ENCODE assay signal across 20 cellular contexts in genomic region chr6:71584712-71585436, GRCh38.
A peak's percentile ranks its signal among the peaks of the same experiment; 100 is the strongest.
DNase-seq lines count a peak whose midpoint lies in the region; ATAC-seq and TF ChIP-seq lines count a peak whose summit lies in the region.
"Had no signal": no experiment of that assay in that cellular context is flagged by ENCODE, and none has a peak within 500 bp of the region (broad histone marks: within the 10 kb centered on the region; RNA-seq: fewer than 3 reads in every experiment).

No MANE protein-coding gene starts in this region.

- H4K8ac ChIP-seq in H9 (replicated peaks; ENCODE audit: insufficient read length, low read depth, low read length), result no peak overlapping the region
- H4K8ac ChIP-seq in neuronal stem cell (ENCODE audit: low read depth, low read length), result no peak overlapping the region

- H3K23me2 ChIP-seq in H9 (ENCODE audit: insufficient read length, low read depth, low read length, poor library complexity, severe bottlenecking), result no peaks in the 10 kb centered on the region

- H2AK5ac ChIP-seq in H9 (ENCODE audit: insufficient read length, low read length), result no peak overlapping the region
- H2AK5ac ChIP-seq in neuronal stem cell (ENCODE audit: low read depth, low read length), result no peak overlapping the region

- TF ChIP-seq CTCF in H9 (conservative IDR thresholded peaks at IDR 0.05) (no peak), upper lobe of right lung (IDR thresholded peaks at IDR 0.05) (no peak)
- TF ChIP-seq CTCF in CD4-positive, alpha-beta T cell (IDR thresholded peaks at IDR 0.05), result no peak

- no peaks in the 10 kb centered on the region; a peak in 1 of 5 replicates for H3K9me3 Mint-ChIP-seq in H9
- H3K9me3 Mint-ChIP-seq in CD4-positive, alpha-beta T cell, result peaks cover 2% of the 10 kb centered on the region
- H3K9me3 Mint-ChIP-seq: GM23338, HFFc6, IgD-negative memory B cell had no signal

- peak overlapping the region in 2 of 3 experiments; percentile 73 to 80; a peak in 2 of 7 replicates for H3K27ac Mint-ChIP-seq in H9
- H3K27ac Mint-ChIP-seq in CD4-positive, alpha-beta T cell, result no peak overlapping the region
- H3K27ac Mint-ChIP-seq: CD4-positive, alpha-beta memory T cell; GM23338; HFFc6 had no signal

- no peaks in the 10 kb centered on the region for H3K9me3 ChIP-seq in H9 (ENCODE audit: control insufficient read depth, low read depth, low read length)
- no peaks in the 10 kb centered on the region for H3K9me3 ChIP-seq in neuronal stem cell (replicated peaks in 1 of 2; ENCODE audit: control insufficient read depth in 2 of 2, insufficient read depth in 1 of 2, low read depth in 1 of 2, low read length in 2 of 2)
- no peaks in the 10 kb centered on the region for H3K9me3 ChIP-seq in upper lobe of right lung
- H3K9me3 ChIP-seq in CD4-positive, alpha-beta T cell (ENCODE audit: control insufficient read depth, low read length), result no peaks in the 10 kb centered on the region
- H3K9me3 ChIP-seq: A549 had no signal

- no peak overlapping the region for H3K4me3 Mint-ChIP-seq in H9
- H3K4me3 Mint-ChIP-seq in CD4-positive, alpha-beta T cell, result no peak overlapping the region
- H3K4me3 Mint-ChIP-seq: CD4-positive, alpha-beta memory T cell; GM23338; HFFc6; IgD-negative memory B cell had no signal

- H3K4ac ChIP-seq in H9 (ENCODE audit: low read depth, low read length) (no peak overlapping the region), neuronal stem cell (ENCODE audit: low read length) (no peak overlapping the region)

- H3K79me1 ChIP-seq in H9 (ENCODE audit: insufficient read depth, low read depth, low read length, poor library complexity, severe bottlenecking), result no peaks in the 10 kb centered on the region
- H3K79me1 ChIP-seq in neuronal stem cell (ENCODE audit: low read depth, low read length), result peaks cover 3% of the 10 kb centered on the region

- H3K27me3 ChIP-seq in H9 (ENCODE audit: insufficient read depth, low read length), result no peaks in the 10 kb centered on the region
- no peaks in the 10 kb centered on the region for H3K27me3 ChIP-seq in neuronal stem cell (ENCODE audit: control insufficient read depth in 3 of 3, insufficient read depth in 3 of 3, low read depth in 1 of 3, low read length in 3 of 3)
- no peaks in the 10 kb centered on the region for H3K27me3 ChIP-seq in upper lobe of right lung
- H3K27me3 ChIP-seq in CD4-positive, alpha-beta T cell (ENCODE audit: control insufficient read depth, insufficient read depth, low read length), result no peaks in the 10 kb centered on the region

- no peak overlapping the region for H3T11ph ChIP-seq in H9 (ENCODE audit: low read length)

- H2BK20ac ChIP-seq in H9 (ENCODE audit: low read depth, low read length, poor library complexity, severe bottlenecking), result no peak overlapping the region

- no peaks in the 10 kb centered on the region for H3K27me3 Mint-ChIP-seq in H9 (ENCODE audit: low read depth)
- H3K27me3 Mint-ChIP-seq in CD4-positive, alpha-beta T cell, result peaks cover 3% of the 10 kb centered on the region

- H3K4me3 ChIP-seq in neuronal stem cell (ENCODE audit: low read length in 2 of 2) (no peak overlapping the region), upper lobe of right lung (no peak overlapping the region)
- H3K4me3 ChIP-seq: A549, GM23338 had no signal

- POLR2A ChIA-PET in CD4-positive, alpha-beta T cell (lab: Charles Lee), result no interaction called here

- peak; percentile 9 for DNase-seq in activated naive CD4-positive, alpha-beta T cell treated with anti-CD3 and anti-CD28 coated beads, Interleukin-2, amount 50 U/mL, for 16 hours
- no peak for DNase-seq in activated naive CD4-positive, alpha-beta T cell (lab: John Stamatoyannopoulos, UW)
- DNase-seq in H9 (no peak), neuronal stem cell (ENCODE audit: low spot score) (no peak), upper lobe of right lung (peak; percentile 61), RPMI8226 (no peak)
- no peak for DNase-seq in CD4-positive, alpha-beta T cell
- DNase-seq: AML-193; CD4-positive, alpha-beta memory T cell; DMS153; DMS79; GDM1; HFFc6 had no signal

- no peak overlapping the region for H3K56ac ChIP-seq in H9 (ENCODE audit: insufficient read length, low read depth, low read length)

- WGBS in H9 (ENCODE audit: extremely low coverage, insufficient read length, low lambda C conversion rate), result no CpG with 5 or more reads among the region's 44 CpGs
- no CpG with 5 or more reads among the region's 44 CpGs for WGBS in neuronal stem cell (ENCODE audit: extremely low coverage in 2 of 2, insufficient read length in 2 of 2, insufficient replicate concordance in 1 of 2), 2 donors

- H2AFZ ChIP-seq in H9 (ENCODE audit: low read length), result no peak overlapping the region
- no peak overlapping the region for H2AFZ ChIP-seq in neuronal stem cell (ENCODE audit: low read length)
- H2AFZ ChIP-seq: GM23338 had no signal

- H3K36me3 ChIP-seq in neuronal stem cell (replicated peaks in 1 of 2; ENCODE audit: control insufficient read depth in 2 of 2, insufficient read depth in 2 of 2, low read length in 2 of 2) (no peaks in the 10 kb centered on the region), upper lobe of right lung (no peaks in the 10 kb centered on the region)

- H2BK12ac ChIP-seq in H9 (ENCODE audit: insufficient read length, low read depth, low read length), result no peak overlapping the region
- H2BK12ac ChIP-seq in neuronal stem cell (ENCODE audit: low read length), result no peak overlapping the region

- H3K18ac ChIP-seq in H9 (ENCODE audit: insufficient read length, low read depth, low read length) (no peak overlapping the region), neuronal stem cell (ENCODE audit: low read length) (no peak overlapping the region)

- H3K14ac ChIP-seq in H9 (ENCODE audit: insufficient read depth, low read length) (no peak overlapping the region; the same call in 1 of the 2 replicates), neuronal stem cell (ENCODE audit: low read length) (peak overlapping the region; percentile 97)

- CTCF ChIA-PET in CD4-positive, alpha-beta T cell (lab: Charles Lee), result no interaction called here

- peaks cover 0 to 3% (median 2%) of the 10 kb centered on the region in 3 experiments; a peak in 1 of 7 replicates for H3K36me3 Mint-ChIP-seq in H9 (ENCODE audit: insufficient read depth in 1 of 3, low read depth in 3 of 3)
- H3K36me3 Mint-ChIP-seq in CD4-positive, alpha-beta T cell (ENCODE audit: low read depth), result no peaks in the 10 kb centered on the region
- H3K36me3 Mint-ChIP-seq: CD4-positive, alpha-beta memory T cell; IgD-negative memory B cell had no signal

- H3K27ac ChIP-seq in H9 (ENCODE audit: insufficient read length, low read depth, low read length), result no peak overlapping the region
- H3K27ac ChIP-seq in neuronal stem cell (replicated peaks; ENCODE audit: low read length), result no peak overlapping the region
- H3K27ac ChIP-seq in upper lobe of right lung, result no peak overlapping the region
- no peak overlapping the region for H3K27ac ChIP-seq in CD4-positive, alpha-beta T cell (ENCODE audit: low read depth, low read length)
- H3K27ac ChIP-seq: 22Rv1, A549, C4-2B had no signal

- no peak overlapping the region for H4K5ac ChIP-seq in H9 (ENCODE audit: insufficient read length, low read depth, low read length)

- no peak overlapping the region for H2BK15ac ChIP-seq in H9 (ENCODE audit: low read depth, low read length)
- no peak overlapping the region for H2BK15ac ChIP-seq in neuronal stem cell (ENCODE audit: low read length)

- no peaks in the 10 kb centered on the region for H4K20me1 ChIP-seq in H9 (ENCODE audit: control insufficient read depth, insufficient read depth, insufficient read length)

- H2BK5ac ChIP-seq in H9 (ENCODE audit: insufficient read length, low read length) (no peak overlapping the region), neuronal stem cell (ENCODE audit: low read length) (no peak overlapping the region)

- no peak for ATAC-seq in upper lobe of right lung
- ATAC-seq in CD4-positive, alpha-beta T cell (ENCODE audit: poor library complexity), result no peak
- ATAC-seq: A549, GM23338, HCT116, HepG2 had no signal

- H3K23ac ChIP-seq in H9 (ENCODE audit: insufficient read length, low read depth, low read length), result no peak overlapping the region
- peak overlapping the region; percentile 43 for H3K23ac ChIP-seq in neuronal stem cell (ENCODE audit: low read depth, low read length, poor library complexity)

- H2BK120ac ChIP-seq in H9 (ENCODE audit: low read depth, low read length, poor library complexity, severe bottlenecking), result no peak overlapping the region
- H2BK120ac ChIP-seq in neuronal stem cell (ENCODE audit: low read depth, low read length), result no peak overlapping the region

- H3K79me2 ChIP-seq in H9 (ENCODE audit: insufficient read depth, low read length), result no peaks in the 10 kb centered on the region

- H4K91ac ChIP-seq in H9 (ENCODE audit: insufficient read length, low read depth, low read length) (no peak overlapping the region), neuronal stem cell (ENCODE audit: low read depth, low read length, poor library complexity) (no peak overlapping the region)

- H3K9ac ChIP-seq in H9 (ENCODE audit: extremely low read depth, insufficient read length, low read length), result no peak overlapping the region
- H3K9ac ChIP-seq in neuronal stem cell (ENCODE audit: low read depth, low read length, poor library complexity), result no peak overlapping the region

- no peaks in the 10 kb centered on the region for H3K4me1 ChIP-seq in H9 (ENCODE audit: insufficient read depth, low read length)
- H3K4me1 ChIP-seq in neuronal stem cell (ENCODE audit: control insufficient read depth in 2 of 2, insufficient read depth in 1 of 2, low read depth in 1 of 2, low read length in 2 of 2), result no peaks in the 10 kb centered on the region
- no peaks in the 10 kb centered on the region for H3K4me1 ChIP-seq in upper lobe of right lung

- no peak overlapping the region for H3K4me2 ChIP-seq in H9 (ENCODE audit: insufficient read depth, insufficient read length, low read length)
- no peak overlapping the region for H3K4me2 ChIP-seq in neuronal stem cell (ENCODE audit: insufficient read depth, low read length, poor library complexity, severe bottlenecking)
- H3K4me2 ChIP-seq: A549, GM23338 had no signal

- intact Hi-C loops in upper lobe of right lung (cut with DNase I), result no loop called here
- intact Hi-C loops in CD4-positive, alpha-beta T cell (cut with DNase I, micrococcal nuclease), result no loop called here

- no peaks in the 10 kb centered on the region for H3K4me1 Mint-ChIP-seq in H9
- H3K4me1 Mint-ChIP-seq in CD4-positive, alpha-beta T cell (ENCODE audit: low read depth), result no peaks in the 10 kb centered on the region
- H3K4me1 Mint-ChIP-seq: CD4-positive, alpha-beta memory T cell; GM23338; IgD-negative memory B cell had no signal

Comparison
In these comparisons a context has a peak if more than half of its experiments do, and no peak if none do; other contexts are left out.
1. DNase-seq: peak in activated naive CD4-positive, alpha-beta T cell treated with anti-CD3 and anti-CD28 coated beads, Interleukin-2, amount 50 U/mL, for 16 hours (single experiment) and upper lobe of right lung (single experiment); none in activated naive CD4-positive, alpha-beta T cell (0 of 4), H9 (single experiment), neuronal stem cell (single experiment), RPMI8226 (single experiment) and CD4-positive, alpha-beta T cell (0 of 10).